In the genomic region with DNA sequence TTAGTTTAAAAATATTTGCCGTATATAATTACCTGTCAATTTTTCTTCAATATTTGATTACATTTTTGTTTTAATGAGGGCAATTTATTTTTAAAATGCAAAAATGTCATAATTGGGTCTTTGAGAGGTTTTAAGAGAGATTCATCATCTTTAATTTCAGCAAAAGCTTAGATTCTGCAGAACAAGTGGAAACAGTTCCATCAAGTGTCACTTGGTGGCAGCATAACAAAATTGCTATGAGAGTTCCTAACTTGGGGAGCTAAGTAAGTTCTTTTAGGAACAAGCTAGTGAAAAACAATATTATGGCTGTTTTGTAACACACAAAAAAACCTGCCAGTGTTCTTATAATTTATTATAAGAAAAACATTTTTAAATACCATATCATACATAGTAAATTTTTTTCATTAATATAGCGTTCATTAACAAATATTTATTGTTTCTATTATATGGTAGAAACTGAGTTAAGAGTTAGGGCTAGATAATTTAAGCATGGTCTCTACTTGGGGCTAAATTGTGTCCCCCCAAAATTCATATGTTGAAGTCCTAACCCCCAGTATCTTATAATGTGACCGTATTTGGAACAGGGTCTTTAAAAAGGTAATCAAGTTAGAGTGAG, we compare ENCODE assay signal across 8 cellular contexts.
DNase-seq lines count a peak whose midpoint lies in the region; ATAC-seq and TF ChIP-seq lines count a peak whose summit lies in the region.

No MANE protein-coding gene starts in this region.

- H3K4me1 ChIP-seq in SJCRH30 (no peaks in the 10 kb centered on the region), sigmoid colon (no peaks in the 10 kb centered on the region)

- TF ChIP-seq CTCF in fibroblast of the aortic adventitia (IDR thresholded peaks at IDR 0.05; ENCODE audit: insufficient read depth, low read length) = peak; percentile 88
- peak in 3 of 4 experiments; percentile 50 to 78 (median 64) for TF ChIP-seq CTCF in sigmoid colon (IDR thresholded peaks at IDR 0.05)

- WGBS in sigmoid colon, 2 donors = 76 to 84% methylated on average over 3 of the region's 3 CpGs

- intact Hi-C loops in sigmoid colon (cut with DNase I) = loop anchor here (5.0 to 10.0 kb wide), 2 partner anchors 67 to 154 kb away; partner anchors contain the start of gene MAGI2

- DNase-seq in NOMO-1 (lab: John Stamatoyannopoulos, UW; ENCODE audit: unreplicated experiment in 2 of 2) = peak; percentile 9 to 59
- no peak for DNase-seq in NOMO-1 treated with dmso at 0.1 percent for 144 hours (lab: John Stamatoyannopoulos, UW; ENCODE audit: unreplicated experiment)
- peak; percentile 7 to 68 for DNase-seq in SJCRH30
- peak; percentile 85 for DNase-seq in fibroblast of the aortic adventitia (ENCODE audit: low read depth)
- no peak for DNase-seq in sigmoid colon

- H3K9me3 ChIP-seq in SJCRH30 (replicated peaks) = no peaks in the 10 kb centered on the region
- no peaks in the 10 kb centered on the region for H3K9me3 ChIP-seq in sigmoid colon

- H3K36me3 ChIP-seq in SJCRH30 (no peaks in the 10 kb centered on the region), sigmoid colon (no peaks in the 10 kb centered on the region)

- H3K27ac ChIP-seq in SJCRH30 (no peak overlapping the region), sigmoid colon (no peak overlapping the region)

- TF ChIP-seq EP300 in sigmoid colon (IDR thresholded peaks at IDR 0.05) = no peak

- no peak overlapping the region for H3K4me3 ChIP-seq in SJCRH30
- no peak overlapping the region for H3K4me3 ChIP-seq in fibroblast of the aortic adventitia (ENCODE audit: low read depth, low read length)
- no peak overlapping the region for H3K4me3 ChIP-seq in sigmoid colon

- ATAC-seq in HG03432 (IDR thresholded peaks at IDR 0.05; ENCODE audit: unreplicated experiment) (peak; percentile 63), GM21619 (IDR thresholded peaks at IDR 0.05; ENCODE audit: unreplicated experiment) (no peak), HG02970 (IDR thresholded peaks at IDR 0.05; ENCODE audit: low FRiP score, unreplicated experiment) (no peak)

- H3K27me3 ChIP-seq in SJCRH30 (no peaks in the 10 kb centered on the region), sigmoid colon (no peaks in the 10 kb centered on the region)

- TF ChIP-seq POLR2A in sigmoid colon (IDR thresholded peaks at IDR 0.05) = no peak

Comparison
In these comparisons a context has a peak if more than half of its experiments do, and no peak if none do; other contexts are left out.
1. DNase-seq: peak in NOMO-1 (2 of 2), SJCRH30 (2 of 2) and fibroblast of the aortic adventitia (single experiment); none in NOMO-1 treated with dmso at 0.1 percent for 144 hours (single experiment) and sigmoid colon (single experiment).